13 cellular contexts compared by ENCODE assay signal in the genomic region with DNA sequence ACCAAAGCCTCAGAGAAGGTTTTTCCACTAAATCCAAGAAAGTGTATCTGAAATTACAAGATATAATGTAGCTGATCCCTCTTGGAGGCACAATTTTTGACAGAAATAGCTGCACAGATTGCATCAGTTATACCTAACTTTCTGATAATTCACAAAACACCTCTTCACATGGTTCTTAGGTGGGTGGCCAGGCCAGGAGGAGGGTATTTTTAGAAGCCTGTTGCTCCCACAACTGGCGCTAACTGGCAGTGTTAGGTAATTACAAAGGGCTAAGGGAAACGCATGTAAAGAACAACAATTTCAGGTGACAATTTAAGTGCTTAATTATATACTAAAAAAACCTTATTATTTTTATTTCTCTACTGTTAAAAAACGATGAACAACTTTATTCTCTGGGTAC.
DNase-seq lines count a peak whose midpoint lies in the region; ATAC-seq and TF ChIP-seq lines count a peak whose summit lies in the region.
"Had no signal": no experiment of that assay in that cellular context is flagged by ENCODE, and none has a peak within 500 bp of the region (broad histone marks: within the 10 kb centered on the region; RNA-seq: fewer than 3 reads in every experiment).

No MANE protein-coding gene starts in this region.

- H3K27me3 ChIP-seq in BLaER1 treated with 17β-estradiol and CSF1 and Interleukin-3, amounts not matched to agents 10 nM and 100 nM: peaks cover 0 to under 1% (median 0%) of the 10 kb centered on the region in 11 experiments; a peak in 1 of 22 replicates

- H3K36me3 Mint-ChIP-seq in HFFc6 (ENCODE audit: low read depth): 0 out of 2 replicates have a peak, but pooled peaks cover 4% of the 10 kb centered on the region
- H3K36me3 Mint-ChIP-seq: CD4-positive, CD25-positive, alpha-beta regulatory T cell had no signal

- no peak overlapping the region for H3K4me3 Mint-ChIP-seq in HFFc6
- H3K4me3 Mint-ChIP-seq: CD4-positive, CD25-positive, alpha-beta regulatory T cell had no signal

- H3K9me3 Mint-ChIP-seq in HFFc6: no peaks in the 10 kb centered on the region

- no peaks in the 10 kb centered on the region; the same call in 1 of the 2 replicates for H3K27me3 Mint-ChIP-seq in HFFc6 (ENCODE audit: insufficient read depth)
- H3K27me3 Mint-ChIP-seq: CD4-positive, CD25-positive, alpha-beta regulatory T cell had no signal

- DNase-seq in DMS 273 treated with DMSO at 0.1 percent for 48 hours (lab: John Stamatoyannopoulos, UW) (peak; percentile 20), SK-N-MC (ENCODE audit: low read depth, low spot score) (no peak), putamen (ENCODE audit: low spot score) (peak; percentile 27), HFFc6 (no peak)
- DNase-seq: Calu3; CD4-positive, CD25-positive, alpha-beta regulatory T cell; DND-41; GDM1; HCEC 1CT had no signal

- H3K4me1 Mint-ChIP-seq in HFFc6 (ENCODE audit: low read depth): peaks cover 32% of the 10 kb centered on the region
- H3K4me1 Mint-ChIP-seq: CD4-positive, CD25-positive, alpha-beta regulatory T cell had no signal

- H3K4me3 ChIP-seq in BLaER1 treated with 17β-estradiol and CSF1 and Interleukin-3, amounts not matched to agents 10 nM and 100 nM: peak overlapping the region in 1 of 10 experiments; percentile 50; a peak in 2 of 20 replicates
- H3K4me3 ChIP-seq in SK-N-MC: peak overlapping the region; percentile 72; the same call in 1 of the 2 replicates
- H3K4me3 ChIP-seq: A549, K562 had no signal

- peak overlapping the region in 7 of 11 experiments; percentile 41 to 89 (median 82); a peak in 12 of 22 replicates for H3K4me2 ChIP-seq in BLaER1 treated with 17β-estradiol and CSF1 and Interleukin-3, amounts not matched to agents 10 nM and 100 nM
- H3K4me2 ChIP-seq: A549 had no signal

- H3K9ac ChIP-seq in BLaER1 treated with 17β-estradiol and CSF1 and Interleukin-3, amounts not matched to agents 10 nM and 100 nM: peak overlapping the region in 2 of 11 experiments; percentile 28 to 67; a peak in 2 of 22 replicates
- peak overlapping the region; percentile 67 for H3K9ac ChIP-seq in SK-N-MC (ENCODE audit: insufficient read length)

- H4K20me1 ChIP-seq in BLaER1 treated with 17β-estradiol and CSF1 and Interleukin-3, amounts not matched to agents 10 nM and 100 nM: peaks cover 0 to 30% (median 0%) of the 10 kb centered on the region in 11 experiments; a peak in 1 of 22 replicates

- peaks cover 45 to 94% (median 68%) of the 10 kb centered on the region in 10 experiments for H3K4me1 ChIP-seq in BLaER1 treated with 17β-estradiol and CSF1 and Interleukin-3, amounts not matched to agents 10 nM and 100 nM

- H3K9me3 ChIP-seq in BLaER1 treated with 17β-estradiol and CSF1 and Interleukin-3, amounts not matched to agents 10 nM and 100 nM (replicated peaks in 1 of 11): peaks cover 0 to 10% (median 6%) of the 10 kb centered on the region in 11 experiments; a peak in 13 of 22 replicates
- H3K9me3 ChIP-seq in SK-N-MC (ENCODE audit: low read depth, low read length): no peaks in the 10 kb centered on the region
- H3K9me3 ChIP-seq: A549 had no signal

- H3K27ac Mint-ChIP-seq in HFFc6: no peak overlapping the region
- H3K27ac Mint-ChIP-seq: CD4-positive, CD25-positive, alpha-beta regulatory T cell had no signal

- peak overlapping the region in 4 of 11 experiments; percentile 20 to 37 (median 28); a peak in 1 of 22 replicates for H3K27ac ChIP-seq in BLaER1 treated with 17β-estradiol and CSF1 and Interleukin-3, amounts not matched to agents 10 nM and 100 nM
- H3K27ac ChIP-seq in SK-N-MC: peak overlapping the region; percentile 99
- H3K27ac ChIP-seq: A549 had no signal

- ATAC-seq in GM21737 (IDR thresholded peaks at IDR 0.05; ENCODE audit: unreplicated experiment): no peak
- ATAC-seq: A549, K562 had no signal

- TF ChIP-seq CTCF in HFFc6 (IDR thresholded peaks at IDR 0.05): no peak

- H3K36me3 ChIP-seq in BLaER1 treated with 17β-estradiol and CSF1 and Interleukin-3, amounts not matched to agents 10 nM and 100 nM: peaks cover 0 to 7% (median 0%) of the 10 kb centered on the region in 11 experiments; a peak in 1 of 22 replicates
- no peaks in the 10 kb centered on the region for H3K36me3 ChIP-seq in SK-N-MC (ENCODE audit: insufficient read depth, low read length)

Comparison
In these comparisons a context has a peak if more than half of its experiments do, and no peak if none do; other contexts are left out.
1. DNase-seq: peak in DMS 273 treated with DMSO at 0.1 percent for 48 hours (single experiment) and putamen (single experiment); none in SK-N-MC (single experiment) and HFFc6 (single experiment).